In the genomic region with DNA sequence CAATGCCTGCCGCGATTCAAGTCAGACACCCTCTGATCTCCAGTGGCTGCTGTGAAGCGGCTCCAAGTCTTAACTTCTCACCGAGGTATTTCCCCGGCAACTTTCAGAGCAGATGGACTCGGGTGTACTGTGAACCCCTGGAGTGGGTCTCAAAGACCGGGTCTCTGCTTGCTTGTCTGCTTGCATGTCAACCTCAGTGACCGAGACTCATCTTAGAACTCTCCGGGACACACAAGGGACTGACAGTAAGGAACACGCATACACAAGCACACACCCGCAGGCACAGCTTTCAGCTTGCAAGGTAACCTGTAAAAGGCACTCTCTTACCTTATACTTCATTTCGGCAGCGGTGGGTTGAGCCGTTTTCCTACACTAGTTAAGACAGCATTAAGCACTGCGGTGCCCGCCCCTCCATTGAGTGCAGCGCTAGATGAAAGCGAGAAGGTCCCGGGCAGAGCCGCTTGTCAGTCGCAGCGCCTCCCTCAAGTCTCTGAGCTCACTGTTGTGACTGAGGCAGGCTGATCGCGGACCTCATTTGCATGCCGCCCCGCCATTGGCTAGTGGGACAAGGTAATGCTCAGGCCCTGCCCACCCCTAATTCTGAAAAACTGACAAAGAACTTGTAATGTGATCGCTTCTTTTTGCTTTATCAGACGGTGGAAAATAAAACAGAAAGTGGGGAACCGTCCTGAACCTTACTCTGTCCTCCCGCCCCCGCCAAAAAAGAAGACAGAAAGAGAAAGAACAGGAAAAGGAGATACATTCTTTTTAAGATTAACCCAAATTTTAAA, we compare ENCODE assay signal across 8 cellular contexts. TPM values are rescaled to one million over a fixed set of nuclear protein-coding genes. Genes with fewer than 3 reads are reported as not detected.
DNase-seq lines count a peak whose midpoint lies in the region; ATAC-seq and TF ChIP-seq lines count a peak whose summit lies in the region.

NEDD9 (minus strand) TSS at position 492 of the 791 bp plus-strand sequence; CDS start at position 339, 153 bp downstream.

- intact Hi-C loops in left ventricle myocardium superior (cut with micrococcal nuclease) = loop anchor here (5.0 kb wide), 1 partner anchor 265 kb away; no protein-coding TSS in a partner anchor
- intact Hi-C loops in prostate gland (cut with DNase I) = loop anchor here (5.0 to 10.0 kb wide), 3 partner anchors 45 to 262 kb away; no protein-coding TSS in a partner anchor

- peaks cover 5% of the 10 kb centered on the region for H3K36me3 Mint-ChIP-seq in T-helper 17 cell (ENCODE audit: low read depth)

- TF ChIP-seq CTCF in prostate gland (IDR thresholded peaks at IDR 0.05) = peak in 1 of 4 experiments; percentile 11

- peak; percentile 100 for ATAC-seq in HG02885 (IDR thresholded peaks at IDR 0.05; ENCODE audit: poor library complexity, unreplicated experiment)
- ATAC-seq in T-helper 17 cell = peak; percentile 94
- ATAC-seq in left ventricle myocardium superior = peak; percentile 99

- H3K27me3 Mint-ChIP-seq in T-helper 17 cell = no peaks in the 10 kb centered on the region

- peaks cover 47% of the 10 kb centered on the region for H3K4me1 Mint-ChIP-seq in T-helper 17 cell

- under 1% methylated on average over 31 of the region's 31 CpGs for WGBS in prostate gland
- under 1% methylated on average over 31 of the region's 31 CpGs for WGBS in urinary bladder

- H3K4me3 ChIP-seq in prostate gland (peak within 1 kb of the TSS; percentile 53 to 59), urinary bladder (ENCODE audit: low read depth, low read length) (peak within 1 kb of the TSS; percentile 60)

- H3K36me3 ChIP-seq in prostate gland (no peaks in the 10 kb centered on the region), urinary bladder (ENCODE audit: insufficient read depth) (no peaks in the 10 kb centered on the region)

- peak within 1 kb of the TSS; percentile 86 to 94 for H3K27ac ChIP-seq in prostate gland
- peak within 1 kb of the TSS; percentile 85 for H3K27ac ChIP-seq in urinary bladder (ENCODE audit: low read depth)

- peak; percentile 30 for DNase-seq in NCI-H1694 treated with DMSO at 0.1 percent for 48 hours (lab: John Stamatoyannopoulos, UW)
- DNase-seq in T-helper 17 cell = peak; percentile 85 to 91 (median 91)
- peak; percentile 30 to 95 (median 82) for DNase-seq in amygdala (lab: John Stamatoyannopoulos, UW)
- peak; percentile 95 for DNase-seq in left ventricle myocardium superior
- DNase-seq in prostate gland (ENCODE audit: low spot score) = peak; percentile 99

- TF ChIP-seq POLR2A in GM15510 (IDR thresholded peaks at IDR 0.05; ENCODE audit: borderline replicate concordance, extremely low read depth, insufficient read length) (peak; percentile 82), prostate gland (IDR thresholded peaks at IDR 0.05) (peak; percentile 100)

- peak within 1 kb of the TSS; percentile 95 for H3K4me3 Mint-ChIP-seq in T-helper 17 cell

- no peaks in the 10 kb centered on the region for H3K4me1 ChIP-seq in prostate gland (replicated peaks)
- no peaks in the 10 kb centered on the region for H3K4me1 ChIP-seq in urinary bladder (ENCODE audit: insufficient read depth)

- no peaks in the 10 kb centered on the region for H3K27me3 ChIP-seq in prostate gland (replicated peaks; ENCODE audit: insufficient read depth)

- H3K9me3 ChIP-seq in T-helper 17 cell (ENCODE audit: control insufficient read depth, low read length, poor library complexity, severe bottlenecking) (no peaks in the 10 kb centered on the region), prostate gland (no peaks in the 10 kb centered on the region)

- peak within 1 kb of the TSS; percentile 99 for H3K27ac Mint-ChIP-seq in T-helper 17 cell

RNA-seq across cellular contexts. Expression of gene NEDD9, which starts in this region (rescaled TPM):
- 10 to 100 TPM; 63.5 to 64.9 TPM for total RNA-seq in T-helper 17 cell
- 31.1 TPM for total RNA-seq in left ventricle myocardium superior
- 10 to 100 TPM; 51.1 to 72.1 TPM for total RNA-seq in prostate gland
- total RNA-seq in urinary bladder = 49.5 TPM
- polyA plus RNA-seq in urinary bladder = 25.7 TPM

Comparison
In these comparisons a context has a peak if more than half of its experiments do, and no peak if none do; other contexts are left out.
1. Peak in every context shown above with its lines: DNase-seq, ATAC-seq, H3K4me3 ChIP-seq and H3K27ac ChIP-seq.
2. DNase-seq: peak in every context shown above with its lines; median percentile 99 in prostate gland; 95 in left ventricle myocardium superior; 91 in T-helper 17 cell; 82 in amygdala; 30 in NCI-H1694 treated with DMSO at 0.1 percent for 48 hours.